In genomic region chr12:31408778-31409177, GRCh38 we compare ENCODE assay signal across 2 cellular contexts.
TF ChIP-seq lines count a peak whose summit lies in the region.

No MANE protein-coding gene starts in this region.

TF ChIP-seq in GM23338, 12 proteins besides CTCF, POLR2A, EP300 and RAD21 (continued from another document):
- no peak for TF ChIP-seq EZH2phosphoT487 (IDR thresholded peaks at IDR 0.05; ENCODE audit: unreplicated experiment)
- TF ChIP-seq CREB1 (CRISPR knock-in tag; IDR thresholded peaks at IDR 0.05; ENCODE audit: low read depth), result no peak

TF ChIP-seq in H1, 55 proteins besides CTCF, POLR2A, EP300 and RAD21:
- no peak for TF ChIP-seq RBBP5 (IDR thresholded peaks at IDR 0.05; ENCODE audit: borderline replicate concordance, low read depth, low read length)
- TF ChIP-seq MAX (IDR thresholded peaks at IDR 0.05), result no peak
- TF ChIP-seq ZNF274 (IDR thresholded peaks at IDR 0.05; ENCODE audit: borderline replicate concordance, extremely low read depth, low read length), result no peak
- TF ChIP-seq CTBP2 (IDR thresholded peaks at IDR 0.05; ENCODE audit: borderline replicate concordance, insufficient read depth, insufficient read length, low read length), result no peak
- no peak for TF ChIP-seq TBP (IDR thresholded peaks at IDR 0.05; ENCODE audit: low read depth, low read length)
- TF ChIP-seq CEBPB (IDR thresholded peaks at IDR 0.05; ENCODE audit: low read depth, low read length), result no peak
- no peak for TF ChIP-seq BRCA1 (IDR thresholded peaks at IDR 0.05; ENCODE audit: low read depth, low read length)
- TF ChIP-seq POLR2AphosphoS5 (IDR thresholded peaks at IDR 0.05; ENCODE audit: low read depth, low read length), result no peak
